Comparison of ENCODE assay signal across 22 cellular contexts in the genomic region with DNA sequence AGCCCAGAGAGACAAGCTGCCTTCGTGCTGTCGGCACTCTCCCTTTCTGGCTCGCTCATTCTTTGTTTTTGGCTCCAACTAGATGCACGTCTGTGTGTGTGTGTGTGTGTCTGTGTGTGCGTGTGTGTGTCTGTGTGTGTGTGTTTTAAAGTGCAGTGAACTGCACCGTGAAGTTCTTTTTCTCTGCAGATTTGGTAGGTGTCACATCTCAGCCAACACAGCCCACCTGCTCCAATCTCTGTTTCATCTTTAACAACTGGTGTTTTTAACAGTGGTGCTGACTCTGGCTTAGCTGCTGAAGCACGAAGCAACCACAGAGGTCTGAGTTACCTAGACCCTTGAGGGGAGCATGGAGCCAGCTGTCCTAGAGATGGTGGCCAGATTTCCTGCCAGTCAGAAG.
DNase-seq lines count a peak whose midpoint lies in the region; ATAC-seq and TF ChIP-seq lines count a peak whose summit lies in the region.
"Had no signal": no experiment of that assay in that cellular context is flagged by ENCODE, and none has a peak within 500 bp of the region (broad histone marks: within the 10 kb centered on the region; RNA-seq: fewer than 3 reads in every experiment).

No MANE protein-coding gene starts in this region.

- no peaks in the 10 kb centered on the region for H3K27me3 ChIP-seq in aorta (ENCODE audit: control insufficient read depth in 1 of 2, insufficient read depth in 2 of 2, low read length in 1 of 2)
- no peaks in the 10 kb centered on the region for H3K27me3 ChIP-seq in naive thymus-derived CD4-positive, alpha-beta T cell (ENCODE audit: control insufficient read depth in 2 of 2, insufficient read depth in 2 of 2, low read length in 2 of 2)
- H3K27me3 ChIP-seq: BLaER1 treated with 17β-estradiol and CSF1 and Interleukin-3, amounts not matched to agents 10 nM and 100 nM; uterus had no signal

- peaks cover 0 to 11% (median 6%) of the 10 kb centered on the region in 7 donors for H3K4me1 Mint-ChIP-seq in naive thymus-derived CD4-positive, alpha-beta T cell
- H3K4me1 Mint-ChIP-seq: activated B cell treated with CpG ODN at 0.5 μM for 24 hours had no signal

- POLR2A ChIA-PET in naive thymus-derived CD4-positive, alpha-beta T cell (lab: Charles Lee) = no interaction called here

- no peaks in the 10 kb centered on the region for H3K36me3 Mint-ChIP-seq in naive thymus-derived CD4-positive, alpha-beta T cell
- H3K36me3 Mint-ChIP-seq: natural killer cell treated with Interleukin-12 subunit alpha and Interleukin-12 subunit beta and Interleukin-15 and Interleukin-18, amount 100 ng/mL, for 72 hours had no signal

- H3K4me3 ChIP-seq in GM12864 (ENCODE audit: low read depth, low read length) (no peak overlapping the region), aorta (ENCODE audit: low read length in 2 of 2) (no peak overlapping the region)
- H3K4me3 ChIP-seq in naive thymus-derived CD4-positive, alpha-beta T cell (ENCODE audit: low read length) = no peak overlapping the region
- H3K4me3 ChIP-seq: BLaER1 treated with 17β-estradiol and CSF1 and Interleukin-3, amounts not matched to agents 10 nM and 100 nM; heart right ventricle; uterus had no signal

- no peaks in the 10 kb centered on the region for H3K4me1 ChIP-seq in aorta (ENCODE audit: control insufficient read depth in 1 of 2, insufficient read depth in 2 of 2, low read length in 2 of 2)
- no peaks in the 10 kb centered on the region for H3K4me1 ChIP-seq in naive thymus-derived CD4-positive, alpha-beta T cell (ENCODE audit: control insufficient read depth in 2 of 2, insufficient read depth in 2 of 2, low read length in 2 of 2)
- H3K4me1 ChIP-seq: BLaER1 treated with 17β-estradiol and CSF1 and Interleukin-3, amounts not matched to agents 10 nM and 100 nM; Caco-2; heart right ventricle; uterus had no signal

- intact Hi-C loops in aorta (cut with DNase I) = no loop called here
- intact Hi-C loops in naive thymus-derived CD4-positive, alpha-beta T cell (cut with micrococcal nuclease) = no loop called here

- H3K9me3 ChIP-seq in aorta (ENCODE audit: control insufficient read depth, low read length) = no peaks in the 10 kb centered on the region
- H3K9me3 ChIP-seq in naive thymus-derived CD4-positive, alpha-beta T cell (ENCODE audit: control insufficient read depth in 2 of 3, low read length in 3 of 3) = no peaks in the 10 kb centered on the region
- H3K9me3 ChIP-seq: BLaER1 treated with 17β-estradiol and CSF1 and Interleukin-3, amounts not matched to agents 10 nM and 100 nM; Caco-2; uterus had no signal

- CTCF ChIA-PET in naive thymus-derived CD4-positive, alpha-beta T cell (lab: Charles Lee) = no interaction called here

- ATAC-seq in GM21381 (IDR thresholded peaks at IDR 0.05; ENCODE audit: unreplicated experiment) (peak; percentile 46), aorta (ENCODE audit: low FRiP score) (no peak)
- ATAC-seq in naive thymus-derived CD4-positive, alpha-beta T cell = no peak
- ATAC-seq: heart right ventricle; left colon; natural killer cell treated with Interleukin-12 subunit alpha and Interleukin-12 subunit beta and Interleukin-15 and Interleukin-18, amount 100 ng/mL, for 72 hours; PC-3 had no signal

- H3K27ac Mint-ChIP-seq in naive thymus-derived CD4-positive, alpha-beta T cell = no peak overlapping the region
- H3K27ac Mint-ChIP-seq: activated B cell treated with CpG ODN at 0.5 μM for 24 hours; activated T-cell treated with anti-CD3 and anti-CD28 coated beads, Interleukin-2, amount 50 U/mL, for 24 hours; natural killer cell treated with Interleukin-12 subunit alpha and Interleukin-12 subunit beta and Interleukin-15 and Interleukin-18, amount 100 ng/mL, for 72 hours had no signal

- 6 to 11% methylated on average over 7 of the region's 7 CpGs for whole genome bisulfite sequencing in aorta, 2 donors

- DNase-seq in GM12864 (ENCODE audit: low read depth) (peak; percentile 37), NCI-H446 (lab: John Stamatoyannopoulos, UW) (peak; percentile 28 to 59), mucosa of gallbladder (ENCODE audit: low spot score) (peak; percentile 44), midbrain (lab: John Stamatoyannopoulos, UW) (no peak), HT-29 (ENCODE audit: low spot score) (no peak), aorta (no peak)
- DNase-seq in naive thymus-derived CD4-positive, alpha-beta T cell = no peak
- DNase-seq: activated B cell treated with CpG ODN at 0.5 μM for 24 hours; activated T-cell treated with anti-CD3 and anti-CD28 coated beads, Interleukin-2, amount 50 U/mL, for 24 hours; Caco-2; H7; left colon; MM.1S; NCI-H1436; NCI-H2227 treated with DMSO at 0.1 percent for 48 hours; PC-3; Right ventricle myocardium superior; uterus had no signal

- no peak overlapping the region for H3K27ac ChIP-seq in aorta (ENCODE audit: low read depth in 1 of 2, low read length in 2 of 2)
- H3K27ac ChIP-seq in naive thymus-derived CD4-positive, alpha-beta T cell (ENCODE audit: low read depth, low read length) = no peak overlapping the region
- H3K27ac ChIP-seq: BLaER1 treated with 17β-estradiol and CSF1 and Interleukin-3, amounts not matched to agents 10 nM and 100 nM; heart right ventricle; uterus had no signal

- H3K4me3 Mint-ChIP-seq in naive thymus-derived CD4-positive, alpha-beta T cell = no peak overlapping the region
- H3K4me3 Mint-ChIP-seq: activated B cell treated with CpG ODN at 0.5 μM for 24 hours; activated T-cell treated with anti-CD3 and anti-CD28 coated beads, Interleukin-2, amount 50 U/mL, for 24 hours; natural killer cell treated with Interleukin-12 subunit alpha and Interleukin-12 subunit beta and Interleukin-15 and Interleukin-18, amount 100 ng/mL, for 72 hours had no signal

- peaks cover 0 to 8% (median 0%) of the 10 kb centered on the region in 5 donors for H3K27me3 Mint-ChIP-seq in naive thymus-derived CD4-positive, alpha-beta T cell

- H3K36me3 ChIP-seq in aorta (ENCODE audit: control insufficient read depth in 1 of 2, insufficient read depth in 2 of 2, low read length in 1 of 2) = no peaks in the 10 kb centered on the region
- no peaks in the 10 kb centered on the region for H3K36me3 ChIP-seq in naive thymus-derived CD4-positive, alpha-beta T cell (ENCODE audit: control insufficient read depth in 2 of 3, insufficient read depth in 3 of 3, low read length in 3 of 3)
- H3K36me3 ChIP-seq: BLaER1 treated with 17β-estradiol and CSF1 and Interleukin-3, amounts not matched to agents 10 nM and 100 nM; heart right ventricle; uterus had no signal

- TF ChIP-seq CTCF in GM12864 (IDR thresholded peaks at IDR 0.05; ENCODE audit: low read depth, low read length, missing control alignments) = no peak

- H3K9me3 Mint-ChIP-seq in naive thymus-derived CD4-positive, alpha-beta T cell = no peaks in the 10 kb centered on the region
- H3K9me3 Mint-ChIP-seq: activated B cell treated with CpG ODN at 0.5 μM for 24 hours; activated T-cell treated with anti-CD3 and anti-CD28 coated beads, Interleukin-2, amount 50 U/mL, for 24 hours; natural killer cell treated with Interleukin-12 subunit alpha and Interleukin-12 subunit beta and Interleukin-15 and Interleukin-18, amount 100 ng/mL, for 72 hours had no signal

Comparison
In these comparisons a context has a peak if more than half of its experiments do, and no peak if none do; other contexts are left out.
1. DNase-seq: peak in GM12864 (single experiment), NCI-H446 (2 of 2) and mucosa of gallbladder (single experiment); none in midbrain (single experiment), HT-29 (single experiment), aorta (0 of 2) and naive thymus-derived CD4-positive, alpha-beta T cell (0 of 9).